Comparison of ENCODE assay signal across 23 cellular contexts in genomic region chr11:99592241-99592640, GRCh38.
"Had no signal": no experiment of that assay in that cellular context is flagged by ENCODE, and none has a peak within 500 bp of the region (broad histone marks: within the 10 kb centered on the region; RNA-seq: fewer than 3 reads in every experiment).

No MANE protein-coding gene starts in this region.

- H3K27me3 ChIP-seq: ascending aorta, body of pancreas, cardiac muscle cell, SJSA1 had no signal

- ATAC-seq: activated CD8-positive, alpha-beta memory T cell treated with anti-CD3 and anti-CD28 coated beads, Interleukin-2, amount 10 ng/mL, durations not matched to agents 7 days and 5 days; body of pancreas; SK-N-SH treated with all-trans-retinoic acid at 6 μM for 48 hours; WTC11 had no signal

- H3K4me3 ChIP-seq: ascending aorta, body of pancreas, cardiac muscle cell, SJSA1 had no signal

- H3K9me3 ChIP-seq: ascending aorta, body of pancreas, SJSA1 had no signal

- H3K36me3 ChIP-seq: ascending aorta, cardiac muscle cell, SJSA1 had no signal

- DNase-seq: activated CD4-positive, alpha-beta T cell treated with anti-CD3 and anti-CD28 coated beads for 48 hours; activated CD4-positive, alpha-beta T cell treated with anti-CD3 and anti-CD28 coated beads, Interleukin-2, amount 50 U/mL, for 48 hours; activated CD4-positive, CD25-positive, alpha-beta regulatory T cell treated with anti-CD3 and anti-CD28 coated beads, Interleukin-2, amount 50 U/mL, for 72 hours; activated CD8-positive, alpha-beta memory T cell treated with anti-CD3 and anti-CD28 coated beads, Interleukin-2, amount 10 ng/mL, durations not matched to agents 7 days and 5 days; activated effector memory CD4-positive, alpha-beta T cell treated with Interleukin-2 at 50 U/mL for 16 hours; activated naive CD4-positive, alpha-beta T cell; activated T-cell treated with anti-CD3 and anti-CD28 coated beads, Interleukin-2, amount 50 U/mL, for 24 hours; amniotic stem cell; body of pancreas; KG1; NCI-H1105; NCI-H1436; NCI-H1694 treated with DMSO at 0.1 percent for 48 hours; NCI-H2029 treated with DMSO at 0.1 percent for 48 hours; NCI-H446; NCI-H524; SHP77; SW 1271 had no signal
